In the genomic region with DNA sequence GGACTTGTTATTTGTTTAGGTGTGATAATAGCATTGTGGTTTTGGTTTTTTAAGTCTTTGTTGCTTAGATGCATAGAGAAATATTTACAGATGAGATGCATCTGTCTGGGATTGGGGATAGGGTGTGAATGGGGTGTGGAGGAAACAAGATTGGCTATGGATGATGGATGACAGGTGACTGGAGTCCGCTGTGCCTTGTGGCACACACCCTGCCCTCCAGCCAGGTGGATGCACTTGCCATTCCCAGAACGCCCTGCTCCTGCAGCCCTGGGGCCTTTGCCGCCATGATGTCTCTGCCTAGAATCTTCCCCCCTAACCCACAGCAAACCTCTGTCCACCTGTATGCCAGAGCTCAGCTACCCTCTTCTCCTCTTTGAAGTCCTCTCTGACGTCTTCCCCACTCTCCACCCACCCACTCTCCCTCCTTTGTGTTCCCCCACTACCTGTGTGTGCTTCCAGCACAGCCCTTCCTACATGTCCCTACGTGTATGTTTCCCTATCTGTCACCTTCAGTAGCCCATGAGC, we compare ENCODE assay signal across 11 cellular contexts. TPM values are rescaled to one million over a fixed set of nuclear protein-coding genes. Genes with fewer than 3 reads are reported as not detected.
DNase-seq lines count a peak whose midpoint lies in the region; ATAC-seq and TF ChIP-seq lines count a peak whose summit lies in the region.
"Had no signal": no experiment of that assay in that cellular context is flagged by ENCODE, and none has a peak within 500 bp of the region (broad histone marks: within the 10 kb centered on the region; RNA-seq: fewer than 3 reads in every experiment).

No MANE protein-coding gene starts in this region.

- no peak for TF ChIP-seq POLR2A in uterus (IDR thresholded peaks at IDR 0.05)

- H3K4me1 ChIP-seq in HUES6 (ENCODE audit: control insufficient read depth, insufficient read depth, low read length) (peaks cover 17% of the 10 kb centered on the region; the same call in 1 of the 2 replicates), uterus (peaks cover 0 to 7% of the 10 kb centered on the region in 2 donors)

- H3K36me3 ChIP-seq in HUES6 (ENCODE audit: control insufficient read depth, insufficient read depth, low read length) (no peaks in the 10 kb centered on the region), uterus (no peaks in the 10 kb centered on the region)
- H3K36me3 ChIP-seq: right lobe of liver had no signal

- peak; percentile 27 for ATAC-seq in activated T-helper 17 cell treated with anti-CD3 and anti-CD28 coated beads, Interleukin-2, amount 50 U/mL, for 72 hours (replicated peaks)
- ATAC-seq in HG02870 (IDR thresholded peaks at IDR 0.05; ENCODE audit: unreplicated experiment), result no peak

- H3K27me3 ChIP-seq in HUES6 (ENCODE audit: control insufficient read depth, insufficient read depth, low read length) (peaks cover 12% of the 10 kb centered on the region), uterus (no peaks in the 10 kb centered on the region)
- H3K27me3 ChIP-seq: right lobe of liver had no signal

- peak overlapping the region; percentile 85 for H3K4me3 Mint-ChIP-seq in activated T-helper 17 cell treated with anti-CD3 and anti-CD28 coated beads, Interleukin-2, amount 50 U/mL, for 72 hours
- H3K4me3 Mint-ChIP-seq in nephron, result peak overlapping the region in 2 of 3 experiments; percentile 30 to 35

- H3K4me3 ChIP-seq in HUES6 (ENCODE audit: low read depth, low read length) (peak overlapping the region; percentile 51; the same call in 1 of the 2 replicates), uterus (no peak overlapping the region)

- peaks cover 12% of the 10 kb centered on the region for H3K27me3 Mint-ChIP-seq in activated T-helper 17 cell treated with anti-CD3 and anti-CD28 coated beads, Interleukin-2, amount 50 U/mL, for 72 hours
- peaks cover 50% of the 10 kb centered on the region for H3K27me3 Mint-ChIP-seq in nephron (ENCODE audit: low read depth)

- intact Hi-C loops in uterus (cut with DNase I; ENCODE audit: low total_unique reads), result loop anchor here (5.0 kb wide), 1 partner anchor 259 kb away; no protein-coding TSS in a partner anchor

- H3K36me3 Mint-ChIP-seq in activated T-helper 17 cell treated with anti-CD3 and anti-CD28 coated beads, Interleukin-2, amount 50 U/mL, for 72 hours (ENCODE audit: low read depth), result no peaks in the 10 kb centered on the region
- H3K36me3 Mint-ChIP-seq in nephron (ENCODE audit: low read depth), result no peaks in the 10 kb centered on the region

- H3K27ac ChIP-seq in HUES6 (ENCODE audit: low read depth, low read length) (no peak overlapping the region), uterus (peak overlapping the region in 1 of 2 donors; percentile 47)
- H3K27ac ChIP-seq: 22Rv1, right lobe of liver had no signal

- H3K9me3 ChIP-seq in HUES6 (ENCODE audit: control insufficient read depth, insufficient read depth, low read depth, low read length) (no peaks in the 10 kb centered on the region), uterus (no peaks in the 10 kb centered on the region)
- H3K9me3 ChIP-seq: right lobe of liver had no signal

- peak overlapping the region; percentile 93 for H3K27ac Mint-ChIP-seq in activated T-helper 17 cell treated with anti-CD3 and anti-CD28 coated beads, Interleukin-2, amount 50 U/mL, for 72 hours
- H3K27ac Mint-ChIP-seq in nephron, result peak overlapping the region in 1 of 3 experiments; percentile 33

- H3K9ac ChIP-seq in HUES6 (ENCODE audit: low read length), result no peak overlapping the region

- no peaks in the 10 kb centered on the region for H3K9me3 Mint-ChIP-seq in activated T-helper 17 cell treated with anti-CD3 and anti-CD28 coated beads, Interleukin-2, amount 50 U/mL, for 72 hours
- no peaks in the 10 kb centered on the region for H3K9me3 Mint-ChIP-seq in nephron

- peaks cover 18% of the 10 kb centered on the region for H3K4me1 Mint-ChIP-seq in activated T-helper 17 cell treated with anti-CD3 and anti-CD28 coated beads, Interleukin-2, amount 50 U/mL, for 72 hours
- peaks cover 38% of the 10 kb centered on the region for H3K4me1 Mint-ChIP-seq in nephron

- DNase-seq in DMS153 (lab: John Stamatoyannopoulos, UW) (peak; percentile 100), DMS153 treated with DMSO at 0.1 percent for 48 hours (lab: John Stamatoyannopoulos, UW; ENCODE audit: unreplicated experiment) (no peak), uterus (no peak), foreskin melanocyte (no peak)
- DNase-seq: cortex of kidney had no signal

- no peak for TF ChIP-seq CTCF in nephron (IDR thresholded peaks at IDR 0.05; ENCODE audit: unreplicated experiment in 3 of 3)
- TF ChIP-seq CTCF in uterus (IDR thresholded peaks at IDR 0.05), result no peak

RNA-seq across cellular contexts. Expression of gene WNT11, which starts 54.7 kb away (rescaled TPM):
- not detected for total RNA-seq in activated T-helper 17 cell treated with anti-CD3 and anti-CD28 coated beads, Interleukin-2, amount 50 U/mL, for 72 hours
- total RNA-seq in uterus, result 10 to 100 TPM in 2 of 4 donors, 1 to 10 TPM in 2; 5.1 to 16.7 (median 9.5) TPM

Comparison
In these comparisons a context has a peak if more than half of its experiments do, and no peak if none do; other contexts are left out.
1. RNA of gene WNT11, which starts 54.7 kb away (total RNA-seq): 5.1 to 16.7 TPM in uterus; not detected in activated T-helper 17 cell treated with anti-CD3 and anti-CD28 coated beads, Interleukin-2, amount 50 U/mL, for 72 hours; every median in the first group is over 4 times any median in the second.